ENCODE assay signal across 28 cellular contexts in genomic region chr20:39888310-39888709, GRCh38.
"Had no signal": no experiment of that assay in that cellular context is flagged by ENCODE, and none has a peak within 500 bp of the region (broad histone marks: within the 10 kb centered on the region; RNA-seq: fewer than 3 reads in every experiment).

No MANE protein-coding gene starts in this region.

- H3K4me1 ChIP-seq: pancreas, psoas muscle, thyroid gland, upper lobe of left lung, vagina had no signal

- H3K27ac ChIP-seq: neutrophil, pancreas, psoas muscle, spleen, stomach, thoracic aorta, thyroid gland, tibial nerve, upper lobe of left lung, vagina had no signal

- H3K9me3 ChIP-seq: neutrophil, pancreas, psoas muscle, spleen, stomach, thoracic aorta, thyroid gland, tibial nerve, upper lobe of left lung, vagina had no signal

- H3K4me2 ChIP-seq: smooth muscle cell had no signal

- H3K36me3 ChIP-seq: neutrophil, pancreas, spleen, stomach, thoracic aorta, thyroid gland, tibial nerve, upper lobe of left lung, vagina had no signal

- ATAC-seq: naive thymus-derived CD8-positive, alpha-beta T cell; natural killer cell treated with Interleukin-12 subunit alpha and Interleukin-12 subunit beta and Interleukin-15 and Interleukin-18, amount 100 ng/mL, for 72 hours; pancreas; psoas muscle; right cardiac atrium; sciatic nerve; stimulated activated effector memory CD8-positive, alpha-beta T cell treated with anti-CD3 and anti-CD28 coated beads, Interleukin-12 subunit alpha, Interleukin-12 subunit beta, amount 100 ng/mL, for 72 hours; stimulated activated naive B cell treated with anti-CD40 and anti-IgM and Interleukin-4, amounts not matched to agents 10 μg/mL and 1 μg/mL and 100 μg/mL, for 72 hours had no signal

- H3K27me3 ChIP-seq: pancreas, spleen, stomach, thyroid gland, tibial nerve, upper lobe of left lung, vagina had no signal

- H3K4me3 ChIP-seq: pancreas, psoas muscle, skin epidermis, smooth muscle cell, spleen, stomach, thoracic aorta, thyroid gland, tibial nerve, upper lobe of left lung, vagina had no signal

- FAIRE-seq: pancreas, urothelium cell line had no signal

- DNase-seq: naive thymus-derived CD8-positive, alpha-beta T cell; nephron progenitor cell; nucleus accumbens; pancreas; posterior cingulate gyrus; psoas muscle; right cardiac atrium; spleen; stimulated activated CD4-positive, alpha-beta T cell treated with anti-CD3 and anti-CD28 coated beads, Interleukin-12 subunit alpha, Interleukin-12 subunit beta, amount 100 ng/mL, for 4 hours; stimulated activated CD4-positive, alpha-beta T cell treated with anti-CD3 and anti-CD28 coated beads, Interleukin-2, amount 100 ng/mL, for 24 hours; stimulated activated CD4-positive, alpha-beta T cell treated with anti-CD3 and anti-CD28 coated beads, Interleukin-2, amount 100 ng/mL, for 48 hours; stimulated activated CD4-positive, alpha-beta T cell treated with anti-CD3 and anti-CD28 coated beads, Interleukin-4, amount 100 ng/mL, for 24 hours; stimulated activated naive B cell treated with anti-CD40 and anti-IgM and Interleukin-4, amounts not matched to agents 10 μg/mL and 1 μg/mL and 100 μg/mL, for 72 hours; stimulated activated naive CD4-positive, alpha-beta T cell treated with Interleukin-2 at 50 U/mL for 16 hours; stomach; thyroid gland; trophoblast cell; upper lobe of left lung had no signal
